ENCODE assay signal across 1 cellular context in genomic region chr9:2180171-2180570, GRCh38.
TF ChIP-seq lines count a peak whose summit lies in the region.

No MANE protein-coding gene starts in this region.

TF ChIP-seq in WTC11, 78 proteins besides CTCF, POLR2A, EP300 and RAD21 (continued from another document):
- TF ChIP-seq ATF3 (CRISPR knock-in tag; conservative IDR thresholded peaks at IDR 0.05), result no peak
- TF ChIP-seq ZNF138 (CRISPR knock-in tag; conservative IDR thresholded peaks at IDR 0.05), result no peak
- TF ChIP-seq CREM (CRISPR knock-in tag; IDR thresholded peaks at IDR 0.05), result no peak
- TF ChIP-seq ZNF512 (CRISPR knock-in tag; IDR thresholded peaks at IDR 0.05; ENCODE audit: borderline replicate concordance), result no peak
- TF ChIP-seq PREB (CRISPR knock-in tag; IDR thresholded peaks at IDR 0.05; ENCODE audit: borderline replicate concordance), result no peak
- TF ChIP-seq GABPB1 (CRISPR knock-in tag; IDR thresholded peaks at IDR 0.05), result no peak
- TF ChIP-seq RELA (CRISPR knock-in tag; IDR thresholded peaks at IDR 0.05; ENCODE audit: borderline replicate concordance), result no peak
- TF ChIP-seq FOXP1 (CRISPR knock-in tag; IDR thresholded peaks at IDR 0.05; ENCODE audit: borderline replicate concordance), result no peak
- TF ChIP-seq TP53 (CRISPR knock-in tag; IDR thresholded peaks at IDR 0.05), result no peak
- TF ChIP-seq HMGXB4 (CRISPR knock-in tag; IDR thresholded peaks at IDR 0.05), result no peak
- TF ChIP-seq ZNF317 (CRISPR knock-in tag; IDR thresholded peaks at IDR 0.05; ENCODE audit: borderline replicate concordance, low read depth), result no peak
- TF ChIP-seq ELF4 (CRISPR knock-in tag; IDR thresholded peaks at IDR 0.05; ENCODE audit: low read depth), result no peak
TF ChIP-seq in WTC11: peak in this region for 0.
